ENCODE assay signal across 18 cellular contexts in genomic region chr21:36692125-36692843, GRCh38. TPM values are rescaled to one million over a fixed set of nuclear protein-coding genes. Genes with fewer than 3 reads are reported as not detected.
DNase-seq lines count a peak whose midpoint lies in the region; ATAC-seq and TF ChIP-seq lines count a peak whose summit lies in the region.
"Had no signal": no experiment of that assay in that cellular context is flagged by ENCODE, and none has a peak within 500 bp of the region (broad histone marks: within the 10 kb centered on the region; RNA-seq: fewer than 3 reads in every experiment).

No MANE protein-coding gene starts in this region.

- WGBS in ovary, 3 donors: 9 to 13% (median 10%) methylated on average over 34 of the region's 34 CpGs

- H3K27me3 Mint-ChIP-seq in activated T-cell treated with anti-CD3 and anti-CD28 coated beads, Interleukin-2, amount 50 U/mL, for 24 hours: peaks cover 96% of the 10 kb centered on the region
- H3K27me3 Mint-ChIP-seq in activated T-helper 2 cell treated with anti-CD3 and anti-CD28 coated beads, Interferon-gamma antibody, Interleukin-2, Interleukin-4, amounts not matched to agents 10 μg/mL and 5 μg/mL and 100 μg/mL, durations not matched to agents 14 hours and 24 hours and 36 hours (ENCODE audit: low read depth): peaks cover 87% of the 10 kb centered on the region

- ATAC-seq in RWPE2 (ENCODE audit: low read depth) (peak; percentile 37), GM21825 (IDR thresholded peaks at IDR 0.05; ENCODE audit: unreplicated experiment) (no peak)
- ATAC-seq: gastrocnemius medialis had no signal

- DNase-seq in activated T-cell treated with anti-CD3 and anti-CD28 coated beads, Interleukin-2, amount 50 U/mL, for 24 hours: no peak
- no peak for DNase-seq in activated T-cell treated with anti-CD3 and anti-CD28 coated beads, Interleukin-2, amount 50 U/mL, for 1 hour
- DNase-seq in RWPE2 (ENCODE audit: low spot score): no peak
- DNase-seq in islet precursor cell: peak; percentile 52
- DNase-seq in ovary: no peak
- no peak for DNase-seq in activated T-helper 2 cell treated with anti-CD3 and anti-CD28 coated beads, Interferon-gamma antibody, Interleukin-2, Interleukin-4, amounts not matched to agents 10 μg/mL and 5 μg/mL and 100 μg/mL, durations not matched to agents 14 hours and 24 hours and 36 hours (ENCODE audit: low spot score)
- DNase-seq: activated naive CD8-positive, alpha-beta T cell treated with anti-CD3 and anti-CD28 coated beads for 36 hours; effector memory CD4-positive, alpha-beta T cell; gastrocnemius medialis; posterior cingulate gyrus had no signal

- H3K27me3 ChIP-seq in RWPE2 (ENCODE audit: insufficient read depth, poor library complexity, severe bottlenecking) (no peaks in the 10 kb centered on the region), skeletal muscle satellite cell (ENCODE audit: control insufficient read depth, insufficient read depth, low read length) (no peaks in the 10 kb centered on the region), ovary (peaks cover 2% of the 10 kb centered on the region)

- intact Hi-C loops in ovary (cut with DNase I): no loop called here
- intact Hi-C loops in activated T-helper 2 cell treated with anti-CD3 and anti-CD28 coated beads, Interferon-gamma antibody, Interleukin-2, Interleukin-4, amounts not matched to agents 10 μg/mL and 5 μg/mL and 100 μg/mL, durations not matched to agents 14 hours and 24 hours and 36 hours (cut with micrococcal nuclease): loop anchor here (10.0 kb wide), 1 partner anchor 1223 kb away; the partner anchor contains the start of gene KCNJ6

- H3K4me3 ChIP-seq in RWPE2 (ENCODE audit: severe bottlenecking): peak overlapping the region; percentile 26
- peak overlapping the region; percentile 58 for H3K4me3 ChIP-seq in skeletal muscle satellite cell (ENCODE audit: low read length)
- no peak overlapping the region for H3K4me3 ChIP-seq in ovary
- H3K4me3 ChIP-seq: gastrocnemius medialis, thoracic aorta had no signal

- peak overlapping the region; percentile 18 for H3K4me3 Mint-ChIP-seq in activated T-cell treated with anti-CD3 and anti-CD28 coated beads, Interleukin-2, amount 50 U/mL, for 24 hours
- H3K4me3 Mint-ChIP-seq in activated T-helper 2 cell treated with anti-CD3 and anti-CD28 coated beads, Interferon-gamma antibody, Interleukin-2, Interleukin-4, amounts not matched to agents 10 μg/mL and 5 μg/mL and 100 μg/mL, durations not matched to agents 14 hours and 24 hours and 36 hours (ENCODE audit: low read depth): no peak overlapping the region
- H3K4me3 Mint-ChIP-seq: activated naive CD8-positive, alpha-beta T cell treated with anti-CD3 and anti-CD28 coated beads for 36 hours had no signal

- peak overlapping the region; percentile 22 for H3K27ac Mint-ChIP-seq in activated T-cell treated with anti-CD3 and anti-CD28 coated beads, Interleukin-2, amount 50 U/mL, for 24 hours
- no peak overlapping the region for H3K27ac Mint-ChIP-seq in activated T-helper 2 cell treated with anti-CD3 and anti-CD28 coated beads, Interferon-gamma antibody, Interleukin-2, Interleukin-4, amounts not matched to agents 10 μg/mL and 5 μg/mL and 100 μg/mL, durations not matched to agents 14 hours and 24 hours and 36 hours
- H3K27ac Mint-ChIP-seq: activated naive CD8-positive, alpha-beta T cell treated with anti-CD3 and anti-CD28 coated beads for 36 hours had no signal

- peak overlapping the region; percentile 94 for H3K9ac ChIP-seq in skeletal muscle satellite cell (ENCODE audit: low read depth, low read length)
- H3K9ac ChIP-seq: KMS-11 had no signal

- no peak for TF ChIP-seq EP300 in ovary (IDR thresholded peaks at IDR 0.05)

- H3K9me3 ChIP-seq in RWPE2 (ENCODE audit: severe bottlenecking) (no peaks in the 10 kb centered on the region), skeletal muscle satellite cell (replicated peaks; ENCODE audit: low read length) (no peaks in the 10 kb centered on the region), ovary (peaks cover 0 to 6% of the 10 kb centered on the region in 2 donors)
- H3K9me3 ChIP-seq: gastrocnemius medialis, thoracic aorta had no signal

- H3K36me3 Mint-ChIP-seq in activated T-cell treated with anti-CD3 and anti-CD28 coated beads, Interleukin-2, amount 50 U/mL, for 24 hours (ENCODE audit: low read depth): no peaks in the 10 kb centered on the region
- no peaks in the 10 kb centered on the region for H3K36me3 Mint-ChIP-seq in activated T-helper 2 cell treated with anti-CD3 and anti-CD28 coated beads, Interferon-gamma antibody, Interleukin-2, Interleukin-4, amounts not matched to agents 10 μg/mL and 5 μg/mL and 100 μg/mL, durations not matched to agents 14 hours and 24 hours and 36 hours (ENCODE audit: low read depth)
- H3K36me3 Mint-ChIP-seq: activated naive CD8-positive, alpha-beta T cell treated with anti-CD3 and anti-CD28 coated beads for 36 hours had no signal

- H3K4me1 Mint-ChIP-seq in activated T-cell treated with anti-CD3 and anti-CD28 coated beads, Interleukin-2, amount 50 U/mL, for 24 hours (ENCODE audit: low read depth): peaks cover 15% of the 10 kb centered on the region
- peaks cover 4% of the 10 kb centered on the region for H3K4me1 Mint-ChIP-seq in activated T-helper 2 cell treated with anti-CD3 and anti-CD28 coated beads, Interferon-gamma antibody, Interleukin-2, Interleukin-4, amounts not matched to agents 10 μg/mL and 5 μg/mL and 100 μg/mL, durations not matched to agents 14 hours and 24 hours and 36 hours (ENCODE audit: low read depth)

- H3K4me2 ChIP-seq in skeletal muscle satellite cell (ENCODE audit: low read length): peak overlapping the region; percentile 99
- H3K4me2 ChIP-seq: KMS-11 had no signal

- TF ChIP-seq CTCF in RWPE2 (IDR thresholded peaks at IDR 0.05; ENCODE audit: poor library complexity, severe bottlenecking) (no peak), ovary (IDR thresholded peaks at IDR 0.05) (no peak)

- H3K36me3 ChIP-seq in RWPE2 (ENCODE audit: low read depth) (no peaks in the 10 kb centered on the region), skeletal muscle satellite cell (ENCODE audit: insufficient read depth, low read length) (no peaks in the 10 kb centered on the region), ovary (no peaks in the 10 kb centered on the region)
- H3K36me3 ChIP-seq: cardiac muscle cell, gastrocnemius medialis, thoracic aorta had no signal

- H3K4me1 ChIP-seq in RWPE2 (ENCODE audit: insufficient read depth, poor library complexity, severe bottlenecking): peaks cover 5% of the 10 kb centered on the region
- peaks cover 23% of the 10 kb centered on the region for H3K4me1 ChIP-seq in skeletal muscle satellite cell (ENCODE audit: control insufficient read depth, insufficient read depth, low read length)
- no peaks in the 10 kb centered on the region for H3K4me1 ChIP-seq in ovary (ENCODE audit: insufficient read depth)
- H3K4me1 ChIP-seq: gastrocnemius medialis had no signal

- TF ChIP-seq POLR2A in ovary (IDR thresholded peaks at IDR 0.05): no peak

- H3K27ac ChIP-seq in RWPE2 (ENCODE audit: poor library complexity, severe bottlenecking) (peak overlapping the region; percentile 82), ovary (no peak overlapping the region)
- H3K27ac ChIP-seq: cardiac muscle cell, gastrocnemius medialis, KMS-11, thoracic aorta had no signal

- H3K9me3 Mint-ChIP-seq in activated T-cell treated with anti-CD3 and anti-CD28 coated beads, Interleukin-2, amount 50 U/mL, for 24 hours: no peaks in the 10 kb centered on the region
- no peaks in the 10 kb centered on the region for H3K9me3 Mint-ChIP-seq in activated T-helper 2 cell treated with anti-CD3 and anti-CD28 coated beads, Interferon-gamma antibody, Interleukin-2, Interleukin-4, amounts not matched to agents 10 μg/mL and 5 μg/mL and 100 μg/mL, durations not matched to agents 14 hours and 24 hours and 36 hours
- H3K9me3 Mint-ChIP-seq: activated naive CD8-positive, alpha-beta T cell treated with anti-CD3 and anti-CD28 coated beads for 36 hours had no signal

RNA-seq across cellular contexts. Expression of gene SIM2, which starts 6.6 kb away (rescaled TPM):
- total RNA-seq in skeletal muscle satellite cell (2012; rRNA removed): under 0.01 and 0.25 TPM in 2 replicates
- total RNA-seq in ovary: under 1 TPM in 3 of 7 donors, not detected in 4; 0.11 to 0.23 (median 0.15) TPM
- polyA plus RNA-seq in ovary: under 1 TPM; 0.01 to 0.03 TPM
- 0.18 and 0.21 TPM in 2 replicates for total RNA-seq in activated T-helper 2 cell treated with anti-CD3 and anti-CD28 coated beads, Interferon-gamma antibody, Interleukin-2, Interleukin-4, amounts not matched to agents 10 μg/mL and 5 μg/mL and 100 μg/mL, durations not matched to agents 14 hours and 24 hours and 36 hours
- total RNA-seq: activated CD8-positive, alpha-beta memory T cell treated with anti-CD3 and anti-CD28 coated beads for 36 hours; activated naive CD8-positive, alpha-beta T cell treated with anti-CD3 and anti-CD28 coated beads for 36 hours; cardiac muscle cell; mononuclear cell; OCI-LY7; thoracic aorta had no signal
